In the genomic region with DNA sequence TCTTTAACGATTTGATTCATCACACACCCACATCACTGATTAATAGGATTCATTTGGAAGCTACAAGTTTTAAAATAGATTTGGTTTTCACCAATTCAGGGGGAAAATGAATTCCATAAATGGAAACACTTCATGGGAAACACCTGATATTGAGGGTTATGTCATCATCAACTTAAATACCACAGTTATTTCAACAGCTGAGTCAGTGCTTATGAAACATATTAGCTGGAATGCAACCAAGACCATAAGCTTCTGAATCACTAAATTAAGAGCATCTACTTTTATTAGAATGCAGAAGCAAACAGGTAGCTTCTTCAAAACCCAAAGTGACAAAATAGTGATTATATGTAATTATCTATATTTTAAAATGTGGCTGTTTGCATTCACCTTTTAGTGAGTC, we compare ENCODE assay signal across 20 cellular contexts.
DNase-seq lines count a peak whose midpoint lies in the region; TF ChIP-seq lines count a peak whose summit lies in the region.
"Had no signal": no experiment of that assay in that cellular context is flagged by ENCODE, and none has a peak within 500 bp of the region (broad histone marks: within the 10 kb centered on the region; RNA-seq: fewer than 3 reads in every experiment).

No MANE protein-coding gene starts in this region.

- no peak overlapping the region for H3K27ac Mint-ChIP-seq in activated CD4-positive, alpha-beta T cell treated with anti-CD3 and anti-CD28 coated beads, Interleukin-2, amount 10 ng/mL, durations not matched to agents 24 days and 14 days
- H3K27ac Mint-ChIP-seq: activated T-cell treated with anti-CD3 and anti-CD28 coated beads, Interleukin-2, amount 50 U/mL, for 72 hours; dendritic cell treated with granulocyte-macrophage colony-stimulating factor and Interleukin-4, amounts not matched to agents 40 ng/mL and 50 ng/mL, for 4 days; T-helper 17 cell had no signal

- no peaks in the 10 kb centered on the region for H3K4me1 Mint-ChIP-seq in activated CD4-positive, alpha-beta T cell treated with anti-CD3 and anti-CD28 coated beads, Interleukin-2, amount 10 ng/mL, durations not matched to agents 24 days and 14 days
- H3K4me1 Mint-ChIP-seq: T-helper 17 cell had no signal

- no peaks in the 10 kb centered on the region for H3K27me3 Mint-ChIP-seq in activated CD4-positive, alpha-beta T cell treated with anti-CD3 and anti-CD28 coated beads, Interleukin-2, amount 10 ng/mL, durations not matched to agents 24 days and 14 days
- H3K27me3 Mint-ChIP-seq: dendritic cell treated with granulocyte-macrophage colony-stimulating factor and Interleukin-4, amounts not matched to agents 40 ng/mL and 50 ng/mL, for 4 days; T-helper 17 cell had no signal

- H3K27me3 ChIP-seq in PC-9 (ENCODE audit: insufficient read depth, low read depth) = no peaks in the 10 kb centered on the region
- H3K27me3 ChIP-seq: adrenal gland had no signal

- H3F3A ChIP-seq in PC-9 (ENCODE audit: insufficient read depth, low read depth) = peaks cover 3% of the 10 kb centered on the region; the same call in 1 of the 2 replicates

- H3K79me2 ChIP-seq in PC-9 (ENCODE audit: low read depth) = no peaks in the 10 kb centered on the region

- no peak overlapping the region for H3K4me3 ChIP-seq in PC-9
- H3K4me3 ChIP-seq: adrenal gland, pancreas had no signal

- no peak overlapping the region for H3K4me2 ChIP-seq in PC-9

- TF ChIP-seq CTCF in PC-9 (conservative IDR thresholded peaks at IDR 0.05) = no peak

- CTCF ChIA-PET in PC-9 (lab: Charles Lee) = no interaction called here

- no peaks in the 10 kb centered on the region for H3K9me2 ChIP-seq in PC-9 (ENCODE audit: insufficient read depth)

- POLR2A ChIA-PET in PC-9 (lab: Charles Lee; ENCODE audit: unreplicated experiment) = no interaction called here

- H3K9me3 Mint-ChIP-seq in activated CD4-positive, alpha-beta T cell treated with anti-CD3 and anti-CD28 coated beads, Interleukin-2, amount 10 ng/mL, durations not matched to agents 24 days and 14 days = peaks cover 3% of the 10 kb centered on the region
- H3K9me3 Mint-ChIP-seq: dendritic cell treated with granulocyte-macrophage colony-stimulating factor and Interleukin-4, amounts not matched to agents 40 ng/mL and 50 ng/mL, for 4 days had no signal

- peaks cover 11% of the 10 kb centered on the region for H3K4me1 ChIP-seq in PC-9 (replicated peaks; ENCODE audit: insufficient read depth)
- H3K4me1 ChIP-seq: adrenal gland, pancreas had no signal

- DNase-seq in ELR (ENCODE audit: low read depth) (peak; percentile 14), PC-9 (peak in 1 of 2 experiments; percentile 59), dermis blood vessel endothelial cell (peak; percentile 54), kidney tubule cell (ENCODE audit: low spot score) (peak; percentile 85), NCI-H526 treated with DMSO at 0.1 percent for 48 hours (lab: John Stamatoyannopoulos, UW) (no peak), mucosa of gallbladder (ENCODE audit: low spot score) (no peak), posterior cingulate gyrus (no peak)
- DNase-seq in activated CD4-positive, alpha-beta T cell treated with anti-CD3 and anti-CD28 coated beads, Interleukin-2, amount 10 ng/mL, durations not matched to agents 24 days and 14 days = no peak
- DNase-seq: activated CD4-positive, alpha-beta T cell treated with anti-CD3 and anti-CD28 coated beads for 4 hours; activated T-cell treated with anti-CD3 and anti-CD28 coated beads, Interleukin-2, amount 50 U/mL, for 72 hours; adrenal gland; AML-193; H7; KG1; NCI-H1930; NCI-H526; pancreas; substantia nigra; T-helper 17 cell had no signal

- no peak overlapping the region for H2AFZ ChIP-seq in PC-9

- BruUV-seq in PC-9 (replicated peaks; lab: Mats Ljungman, UMichigan) = no TSS peak

- H3K36me3 ChIP-seq in PC-9 (ENCODE audit: low read depth) = no peaks in the 10 kb centered on the region
- H3K36me3 ChIP-seq: adrenal gland, pancreas had no signal

- no peak overlapping the region for H3K4me3 Mint-ChIP-seq in activated CD4-positive, alpha-beta T cell treated with anti-CD3 and anti-CD28 coated beads, Interleukin-2, amount 10 ng/mL, durations not matched to agents 24 days and 14 days
- H3K4me3 Mint-ChIP-seq: activated T-cell treated with anti-CD3 and anti-CD28 coated beads, Interleukin-2, amount 50 U/mL, for 72 hours; dendritic cell treated with granulocyte-macrophage colony-stimulating factor and Interleukin-4, amounts not matched to agents 40 ng/mL and 50 ng/mL, for 4 days; T-helper 17 cell had no signal

- H3K36me3 Mint-ChIP-seq in activated CD4-positive, alpha-beta T cell treated with anti-CD3 and anti-CD28 coated beads, Interleukin-2, amount 10 ng/mL, durations not matched to agents 24 days and 14 days (ENCODE audit: low read depth) = no peaks in the 10 kb centered on the region

- peak overlapping the region; percentile 33; the same call in 1 of the 2 replicates for H3K27ac ChIP-seq in PC-9
- H3K27ac ChIP-seq: adrenal gland, pancreas had no signal

- H3K9me3 ChIP-seq in PC-9 (ENCODE audit: insufficient read depth, low read depth) = no peaks in the 10 kb centered on the region
- H3K9me3 ChIP-seq: adrenal gland, pancreas had no signal

- intact Hi-C loops in PC-9 (cut with micrococcal nuclease; ENCODE audit: unreplicated experiment) (no loop called here), posterior cingulate gyrus (cut with DNase I) (no loop called here)
- intact Hi-C loops in activated CD4-positive, alpha-beta T cell treated with anti-CD3 and anti-CD28 coated beads, Interleukin-2, amount 10 ng/mL, durations not matched to agents 24 days and 14 days (cut with micrococcal nuclease) = no loop called here

- H4K20me1 ChIP-seq in PC-9 (ENCODE audit: insufficient read depth) = no peaks in the 10 kb centered on the region

Comparison
In these comparisons a context has a peak if more than half of its experiments do, and no peak if none do; other contexts are left out.
1. DNase-seq: peak in ELR (single experiment), dermis blood vessel endothelial cell (single experiment) and kidney tubule cell (single experiment); none in NCI-H526 treated with DMSO at 0.1 percent for 48 hours (single experiment), mucosa of gallbladder (single experiment), activated CD4-positive, alpha-beta T cell treated with anti-CD3 and anti-CD28 coated beads, Interleukin-2, amount 10 ng/mL, durations not matched to agents 24 days and 14 days (single experiment) and posterior cingulate gyrus (0 of 10).